ENCODE assay signal across 27 cellular contexts in the genomic region with DNA sequence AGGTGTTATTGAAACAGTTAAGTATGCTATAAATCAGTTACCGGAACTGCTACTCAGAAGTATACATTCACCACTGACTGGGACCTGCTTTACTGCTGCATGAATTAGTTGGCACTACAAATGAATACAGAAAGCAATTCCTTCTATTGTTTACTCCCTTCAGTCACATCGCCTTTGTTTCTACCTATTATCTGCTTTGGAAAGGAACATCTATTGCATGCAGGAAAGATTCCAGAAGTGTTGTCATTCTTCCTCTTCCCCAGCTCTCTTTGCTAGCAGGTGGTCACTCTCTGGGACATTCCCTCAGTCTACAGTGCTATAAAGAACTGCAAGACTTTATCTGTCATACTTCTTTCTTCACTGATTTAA.
DNase-seq lines count a peak whose midpoint lies in the region; ATAC-seq and TF ChIP-seq lines count a peak whose summit lies in the region.
"Had no signal": no experiment of that assay in that cellular context is flagged by ENCODE, and none has a peak within 500 bp of the region (broad histone marks: within the 10 kb centered on the region; RNA-seq: fewer than 3 reads in every experiment).

No MANE protein-coding gene starts in this region.

- no peaks in the 10 kb centered on the region for H3K9me3 ChIP-seq in endodermal cell (ENCODE audit: control insufficient read depth, low read length)
- H3K9me3 ChIP-seq: prostate gland, right lobe of liver, spleen, transverse colon had no signal

- H3K27ac ChIP-seq in endodermal cell (ENCODE audit: low read depth, low read length) = peak overlapping the region; percentile 81
- H3K27ac ChIP-seq: prostate gland, right lobe of liver, spleen, transverse colon had no signal

- H3K27ac Mint-ChIP-seq in endodermal cell (no peak overlapping the region), nephron (peak overlapping the region in 2 of 3 experiments; percentile 20 to 66)
- H3K27ac Mint-ChIP-seq: activated naive CD8-positive, alpha-beta T cell treated with anti-CD3 and anti-CD28 coated beads, Interleukin-2, amount 50 U/mL, for 24 hours; activated T-cell treated with anti-CD3 and anti-CD28 coated beads, Interleukin-2, amount 50 U/mL, for 72 hours; dendritic cell treated with granulocyte-macrophage colony-stimulating factor and Interleukin-4, amounts not matched to agents 40 ng/mL and 50 ng/mL, for 4 days had no signal

- H3K36me3 Mint-ChIP-seq in endodermal cell (ENCODE audit: low read depth) (peaks cover 5% of the 10 kb centered on the region), nephron (ENCODE audit: low read depth) (peaks cover 5% of the 10 kb centered on the region)

- H3K4me1 ChIP-seq in endodermal cell (ENCODE audit: control insufficient read depth, insufficient read depth, low read length) = peaks cover 26% of the 10 kb centered on the region
- H3K4me1 ChIP-seq: prostate gland, right lobe of liver, transverse colon had no signal

- no peak overlapping the region for H3K4me3 Mint-ChIP-seq in endodermal cell
- H3K4me3 Mint-ChIP-seq in nephron = no peak overlapping the region
- H3K4me3 Mint-ChIP-seq: activated naive CD8-positive, alpha-beta T cell treated with anti-CD3 and anti-CD28 coated beads, Interleukin-2, amount 50 U/mL, for 24 hours; activated T-cell treated with anti-CD3 and anti-CD28 coated beads, Interleukin-2, amount 50 U/mL, for 72 hours; CD4-positive, alpha-beta memory T cell; central memory CD8-positive, alpha-beta T cell; dendritic cell treated with granulocyte-macrophage colony-stimulating factor and Interleukin-4, amounts not matched to agents 40 ng/mL and 50 ng/mL, for 4 days had no signal

- H3K27me3 ChIP-seq in endodermal cell (ENCODE audit: control insufficient read depth, insufficient read depth, low read length, poor library complexity, severe bottlenecking) = no peaks in the 10 kb centered on the region
- H3K27me3 ChIP-seq: right lobe of liver, spleen, transverse colon had no signal

- peaks cover 27% of the 10 kb centered on the region for H3K4me1 Mint-ChIP-seq in endodermal cell
- H3K4me1 Mint-ChIP-seq in nephron = peaks cover 16% of the 10 kb centered on the region

- H3K9me3 Mint-ChIP-seq in endodermal cell = no peaks in the 10 kb centered on the region
- no peaks in the 10 kb centered on the region for H3K9me3 Mint-ChIP-seq in nephron
- H3K9me3 Mint-ChIP-seq: activated naive CD8-positive, alpha-beta T cell treated with anti-CD3 and anti-CD28 coated beads, Interleukin-2, amount 50 U/mL, for 24 hours; activated T-cell treated with anti-CD3 and anti-CD28 coated beads, Interleukin-2, amount 50 U/mL, for 72 hours; CD4-positive, alpha-beta memory T cell; central memory CD8-positive, alpha-beta T cell; dendritic cell treated with granulocyte-macrophage colony-stimulating factor and Interleukin-4, amounts not matched to agents 40 ng/mL and 50 ng/mL, for 4 days had no signal

- WGBS in endodermal cell (ENCODE audit: insufficient coverage in 1 of 2, insufficient read length in 1 of 2), 2 experiments = 47 to 62% methylated on average over 2 of the region's 2 CpGs

- in situ Hi-C loops in G401 (cut with HindIII; ENCODE audit: low sequenced_read_pairs) = no loop called here

- H3K9ac ChIP-seq in endodermal cell (ENCODE audit: extremely low read depth, low read length, poor library complexity, severe bottlenecking) = no peak overlapping the region

- H3K36me3 ChIP-seq in endodermal cell (ENCODE audit: control insufficient read depth, insufficient read depth, low read length) = no peaks in the 10 kb centered on the region
- H3K36me3 ChIP-seq: prostate gland, right lobe of liver, transverse colon had no signal

- H3K27me3 Mint-ChIP-seq in endodermal cell (ENCODE audit: insufficient read depth) (no peaks in the 10 kb centered on the region), nephron (ENCODE audit: low read depth) (no peaks in the 10 kb centered on the region)
- H3K27me3 Mint-ChIP-seq: activated naive CD8-positive, alpha-beta T cell treated with anti-CD3 and anti-CD28 coated beads, Interleukin-2, amount 50 U/mL, for 24 hours; CD4-positive, alpha-beta memory T cell; central memory CD8-positive, alpha-beta T cell; dendritic cell treated with granulocyte-macrophage colony-stimulating factor and Interleukin-4, amounts not matched to agents 40 ng/mL and 50 ng/mL, for 4 days had no signal

- H3K4me3 ChIP-seq in LNCaP clone FGC (ENCODE audit: low read depth, low read length) = no peak overlapping the region
- H3K4me3 ChIP-seq in endodermal cell (ENCODE audit: low read length) = peak overlapping the region; percentile 2
- H3K4me3 ChIP-seq: prostate gland, right lobe of liver, spleen, transverse colon had no signal

- ATAC-seq in HG02798 (IDR thresholded peaks at IDR 0.05; ENCODE audit: poor library complexity, unreplicated experiment) = no peak
- no peak for ATAC-seq in GM18517 (IDR thresholded peaks at IDR 0.05; ENCODE audit: unreplicated experiment)
- ATAC-seq: activated naive CD8-positive, alpha-beta T cell treated with anti-CD3 and anti-CD28 coated beads, Interleukin-2, amount 50 U/mL, for 24 hours; activated T-cell treated with anti-CD3 and anti-CD28 coated beads, Interleukin-2, amount 50 U/mL, for 72 hours; left cardiac atrium had no signal

- DNase-seq in G401 (ENCODE audit: low spot score) = peak; percentile 71
- DNase-seq in LNCaP clone FGC (ENCODE audit: low read depth) = peak; percentile 30
- DNase-seq in endodermal cell = no peak
- no peak for DNase-seq in NCI-H748 (lab: John Stamatoyannopoulos, UW; ENCODE audit: unreplicated experiment)
- no peak for DNase-seq in activated CD8-positive, alpha-beta memory T cell treated with anti-CD3 and anti-CD28 coated beads for 24 hours
- DNase-seq: activated CD4-positive, alpha-beta T cell treated with anti-CD3 and anti-CD28 coated beads, Interleukin-2, amount 50 U/mL, for 48 hours; activated CD4-positive, CD25-positive, alpha-beta regulatory T cell treated with anti-CD3 and anti-CD28 coated beads, Interleukin-2, amount 50 U/mL, for 72 hours; activated naive CD4-positive, alpha-beta T cell; activated naive CD8-positive, alpha-beta T cell treated with anti-CD3 and anti-CD28 coated beads, Interleukin-2, amount 50 U/mL, for 24 hours; activated T-cell treated with anti-CD3 and anti-CD28 coated beads, Interleukin-2, amount 50 U/mL, for 72 hours; CD4-positive, alpha-beta memory T cell; foreskin melanocyte; H7; IMR-90; left cardiac atrium; NCI-H187 treated with DMSO at 0.1 percent for 48 hours; NCI-H774; right lobe of liver; SHP77 treated with DMSO at 0.1 percent for 48 hours; spleen; transverse colon had no signal

- TF ChIP-seq CTCF in LNCaP clone FGC (IDR thresholded peaks at IDR 0.05; ENCODE audit: control insufficient read depth, extremely low read depth, insufficient read depth) = no peak
- no peak for TF ChIP-seq CTCF in endodermal cell (conservative IDR thresholded peaks at IDR 0.05)
- no peak for TF ChIP-seq CTCF in nephron (IDR thresholded peaks at IDR 0.05; ENCODE audit: unreplicated experiment in 3 of 3)

Comparison
In these comparisons a context has a peak if more than half of its experiments do, and no peak if none do; other contexts are left out.
1. DNase-seq: peak in G401 (single experiment) and LNCaP clone FGC (single experiment); none in endodermal cell (single experiment), NCI-H748 (single experiment) and activated CD8-positive, alpha-beta memory T cell treated with anti-CD3 and anti-CD28 coated beads for 24 hours (single experiment).